In the genomic region with DNA sequence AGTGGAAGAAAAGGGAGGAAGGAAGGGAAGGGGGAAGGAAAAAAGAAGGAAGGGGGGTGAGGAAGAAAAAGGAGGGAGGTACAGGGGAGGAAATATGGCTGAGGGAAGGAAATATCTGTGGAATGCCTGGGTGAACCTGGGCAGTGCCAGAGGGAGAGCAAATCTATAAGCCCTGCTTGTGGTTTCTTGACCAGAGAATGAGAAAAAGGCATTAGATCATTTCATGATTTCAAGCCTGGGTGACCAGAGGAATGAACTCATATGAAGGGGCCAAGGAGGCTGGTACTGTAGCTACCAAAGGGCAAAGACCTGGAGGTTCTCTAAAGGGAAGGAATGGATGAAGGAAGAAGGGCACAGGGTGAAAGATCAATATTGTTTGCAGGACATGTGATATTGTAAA, we compare ENCODE assay signal across 27 cellular contexts. TPM values are rescaled to one million over a fixed set of nuclear protein-coding genes. Genes with fewer than 3 reads are reported as not detected.
A peak's percentile ranks its signal among the peaks of the same experiment; 100 is the strongest.
DNase-seq lines count a peak whose midpoint lies in the region; ATAC-seq, FAIRE-seq and TF ChIP-seq lines count a peak whose summit lies in the region.
"Had no signal": no experiment of that assay in that cellular context is flagged by ENCODE, and none has a peak within 500 bp of the region (broad histone marks: within the 10 kb centered on the region; RNA-seq: fewer than 3 reads in every experiment).

No MANE protein-coding gene starts in this region.

- no peaks in the 10 kb centered on the region for H3K36me3 ChIP-seq in astrocyte (ENCODE audit: insufficient read depth, low read length)
- H3K36me3 ChIP-seq in mesenchymal stem cell (ENCODE audit: control insufficient read depth in 1 of 2, insufficient read depth in 2 of 2, low read depth in 1 of 2, low read length in 2 of 2), result peaks cover 9 to 22% of the 10 kb centered on the region in 2 experiments
- H3K36me3 ChIP-seq: pancreas, upper lobe of left lung had no signal

- no peak for TF ChIP-seq CTCF in astrocyte (IDR thresholded peaks at IDR 0.05; ENCODE audit: insufficient read depth, low read depth, low read length)

- POLR2A ChIA-PET in activated CD8-positive, alpha-beta T cell treated with anti-CD3 and anti-CD28 coated beads, Interleukin-2, amount 10 ng/mL, durations not matched to agents 7 days and 5 days (lab: Charles Lee), result no interaction called here

- no peak overlapping the region for H2BK15ac ChIP-seq in mesenchymal stem cell (ENCODE audit: low read depth, poor library complexity, severe bottlenecking)

- H3K23ac ChIP-seq in mesenchymal stem cell (ENCODE audit: low read length in 2 of 2), result no peak overlapping the region

- H3K4me3 Mint-ChIP-seq in astrocyte (ENCODE audit: unreplicated experiment), result no peak overlapping the region
- H3K4me3 Mint-ChIP-seq in activated naive CD8-positive, alpha-beta T cell treated with anti-CD3 and anti-CD28 coated beads, Interleukin-2, amount 50 U/mL, for 24 hours, result no peak overlapping the region
- H3K4me3 Mint-ChIP-seq in activated CD8-positive, alpha-beta T cell treated with anti-CD3 and anti-CD28 coated beads, Interleukin-2, amount 10 ng/mL, durations not matched to agents 7 days and 5 days, result no peak overlapping the region
- H3K4me3 Mint-ChIP-seq: activated CD4-positive, alpha-beta T cell treated with anti-CD3 and anti-CD28 coated beads, Interleukin-2, amount 10 ng/mL, durations not matched to agents 24 days and 14 days; central memory CD8-positive, alpha-beta T cell; stimulated activated naive CD8-positive, alpha-beta T cell treated with anti-CD3 and anti-CD28 coated beads, Interleukin-15, amount 100 ng/mL, for 72 hours had no signal

- H3K27me3 ChIP-seq in astrocyte (ENCODE audit: insufficient read depth, low read length) (no peaks in the 10 kb centered on the region), mesenchymal stem cell (ENCODE audit: control insufficient read depth in 1 of 2, insufficient read depth in 1 of 2, low read length in 2 of 2) (no peaks in the 10 kb centered on the region)
- H3K27me3 ChIP-seq: pancreas, upper lobe of left lung had no signal

- H2AFZ ChIP-seq in astrocyte (ENCODE audit: low read depth, low read length) (no peak overlapping the region), mesenchymal stem cell (ENCODE audit: low read depth, low read length) (no peak overlapping the region)

- H2BK120ac ChIP-seq in mesenchymal stem cell (ENCODE audit: low read depth, low read length), result no peak overlapping the region

- H3K4me1 ChIP-seq in astrocyte (ENCODE audit: insufficient read depth, low read length), result peaks cover 27% of the 10 kb centered on the region
- peaks cover 12% of the 10 kb centered on the region for H3K4me1 ChIP-seq in mesenchymal stem cell (ENCODE audit: control insufficient read depth, insufficient read depth, low read depth, low read length)

- ATAC-seq in GM18520 (IDR thresholded peaks at IDR 0.05; ENCODE audit: unreplicated experiment) (no peak), HG03442 (IDR thresholded peaks at IDR 0.05; ENCODE audit: unreplicated experiment) (no peak)
- no peak for ATAC-seq in activated naive CD8-positive, alpha-beta T cell treated with anti-CD3 and anti-CD28 coated beads, Interleukin-2, amount 50 U/mL, for 24 hours
- no peak for ATAC-seq in activated CD8-positive, alpha-beta T cell treated with anti-CD3 and anti-CD28 coated beads, Interleukin-2, amount 10 ng/mL, durations not matched to agents 7 days and 5 days
- ATAC-seq: pancreas; stimulated activated naive CD8-positive, alpha-beta T cell treated with anti-CD3 and anti-CD28 coated beads, Interleukin-15, amount 100 ng/mL, for 72 hours had no signal

- H2BK5ac ChIP-seq in mesenchymal stem cell (ENCODE audit: low read depth, low read length, poor library complexity, severe bottlenecking), result no peak overlapping the region

- H3K9me3 Mint-ChIP-seq in astrocyte (ENCODE audit: unreplicated experiment), result peaks cover 1% of the 10 kb centered on the region
- H3K9me3 Mint-ChIP-seq in activated naive CD8-positive, alpha-beta T cell treated with anti-CD3 and anti-CD28 coated beads, Interleukin-2, amount 50 U/mL, for 24 hours, result peaks cover 5% of the 10 kb centered on the region
- H3K9me3 Mint-ChIP-seq in activated CD8-positive, alpha-beta T cell treated with anti-CD3 and anti-CD28 coated beads, Interleukin-2, amount 10 ng/mL, durations not matched to agents 7 days and 5 days (ENCODE audit: insufficient read depth), result no peaks in the 10 kb centered on the region
- H3K9me3 Mint-ChIP-seq: activated CD4-positive, alpha-beta T cell treated with anti-CD3 and anti-CD28 coated beads, Interleukin-2, amount 10 ng/mL, durations not matched to agents 24 days and 14 days; central memory CD8-positive, alpha-beta T cell had no signal

- CTCF ChIA-PET in activated CD8-positive, alpha-beta T cell treated with anti-CD3 and anti-CD28 coated beads, Interleukin-2, amount 10 ng/mL, durations not matched to agents 7 days and 5 days (lab: Charles Lee), result no interaction called here

- H3K27me3 Mint-ChIP-seq in astrocyte (ENCODE audit: low read depth, unreplicated experiment), result no peaks in the 10 kb centered on the region
- H3K27me3 Mint-ChIP-seq in activated naive CD8-positive, alpha-beta T cell treated with anti-CD3 and anti-CD28 coated beads, Interleukin-2, amount 50 U/mL, for 24 hours, result peaks cover 48% of the 10 kb centered on the region
- peaks cover 28% of the 10 kb centered on the region for H3K27me3 Mint-ChIP-seq in activated CD8-positive, alpha-beta T cell treated with anti-CD3 and anti-CD28 coated beads, Interleukin-2, amount 10 ng/mL, durations not matched to agents 7 days and 5 days (ENCODE audit: low read depth)

- DNase-seq in A172 (ENCODE audit: low spot score) (peak; percentile 63), HTR-8/SVneo (ENCODE audit: insufficient read length, low spot score) (peak; percentile 10), astrocyte (ENCODE audit: low read depth) (peak; percentile 49), mesenchymal stem cell (no peak)
- DNase-seq in activated naive CD8-positive, alpha-beta T cell treated with anti-CD3 and anti-CD28 coated beads, Interleukin-2, amount 50 U/mL, for 24 hours, result no peak
- no peak for DNase-seq in activated CD8-positive, alpha-beta T cell treated with anti-CD3 and anti-CD28 coated beads, Interleukin-2, amount 10 ng/mL, durations not matched to agents 7 days and 5 days
- DNase-seq: activated CD4-positive, alpha-beta T cell treated with anti-CD3 and anti-CD28 coated beads, Interleukin-2, amount 10 ng/mL, durations not matched to agents 24 days and 14 days; activated CD8-positive, alpha-beta memory T cell treated with anti-CD3 and anti-CD28 coated beads, Interleukin-2, amount 50 U/mL, for 4 hours; activated effector memory CD4-positive, alpha-beta T cell treated with anti-CD3 and anti-CD28 coated beads, Interleukin-2, amount 50 U/mL, for 16 hours; amygdala; effector CD8-positive, alpha-beta T cell; GDM1; HCEC 1CT; Karpas-422; NCI-H1105; NCI-H2107; NCI-H510A treated with DMSO at 0.1 percent for 48 hours; pancreas; stimulated activated CD4-positive, alpha-beta T cell treated with anti-CD3 and anti-CD28 coated beads, Interleukin-2, amount 100 ng/mL, for 24 hours; stimulated activated naive CD8-positive, alpha-beta T cell treated with anti-CD3 and anti-CD28 coated beads, Interleukin-15, amount 100 ng/mL, for 72 hours; SW 1271; upper lobe of left lung had no signal

- no peak overlapping the region for H2AK5ac ChIP-seq in mesenchymal stem cell (ENCODE audit: low read length, severe bottlenecking)

- peaks cover 22% of the 10 kb centered on the region for H3K36me3 Mint-ChIP-seq in astrocyte (ENCODE audit: low read depth, unreplicated experiment)
- no peaks in the 10 kb centered on the region for H3K36me3 Mint-ChIP-seq in activated naive CD8-positive, alpha-beta T cell treated with anti-CD3 and anti-CD28 coated beads, Interleukin-2, amount 50 U/mL, for 24 hours (ENCODE audit: low read depth)
- H3K36me3 Mint-ChIP-seq in activated CD8-positive, alpha-beta T cell treated with anti-CD3 and anti-CD28 coated beads, Interleukin-2, amount 10 ng/mL, durations not matched to agents 7 days and 5 days (ENCODE audit: low read depth), result no peaks in the 10 kb centered on the region

- H3K4ac ChIP-seq in mesenchymal stem cell (ENCODE audit: low read depth in 1 of 2, low read length in 2 of 2), result no peak overlapping the region

- H3K18ac ChIP-seq in mesenchymal stem cell (ENCODE audit: low read depth in 1 of 2, low read length in 2 of 2), result no peak overlapping the region

- H4K20me1 ChIP-seq in astrocyte (ENCODE audit: insufficient read depth, low read length), result peaks cover 83% of the 10 kb centered on the region

- H3K9me3 ChIP-seq in astrocyte (ENCODE audit: insufficient read depth, low read depth, low read length) (no peaks in the 10 kb centered on the region), mesenchymal stem cell (ENCODE audit: control insufficient read depth, low read length) (no peaks in the 10 kb centered on the region)
- H3K9me3 ChIP-seq: upper lobe of left lung had no signal

- H2BK12ac ChIP-seq in mesenchymal stem cell (ENCODE audit: low read length in 2 of 2), result no peak overlapping the region

- H3K14ac ChIP-seq in mesenchymal stem cell (ENCODE audit: low read length in 2 of 2), result no peak overlapping the region

- H4K91ac ChIP-seq in mesenchymal stem cell (ENCODE audit: low read length), result no peak overlapping the region

- H3K4me2 ChIP-seq in astrocyte (ENCODE audit: low read length) (peak overlapping the region; percentile 9), mesenchymal stem cell (ENCODE audit: low read length, poor library complexity, severe bottlenecking) (no peak overlapping the region)

- peak overlapping the region; percentile 80 for H3K27ac Mint-ChIP-seq in astrocyte (ENCODE audit: unreplicated experiment)
- no peak overlapping the region for H3K27ac Mint-ChIP-seq in activated naive CD8-positive, alpha-beta T cell treated with anti-CD3 and anti-CD28 coated beads, Interleukin-2, amount 50 U/mL, for 24 hours
- no peak overlapping the region for H3K27ac Mint-ChIP-seq in activated CD8-positive, alpha-beta T cell treated with anti-CD3 and anti-CD28 coated beads, Interleukin-2, amount 10 ng/mL, durations not matched to agents 7 days and 5 days
- H3K27ac Mint-ChIP-seq: activated CD4-positive, alpha-beta T cell treated with anti-CD3 and anti-CD28 coated beads, Interleukin-2, amount 10 ng/mL, durations not matched to agents 24 days and 14 days; stimulated activated naive CD8-positive, alpha-beta T cell treated with anti-CD3 and anti-CD28 coated beads, Interleukin-15, amount 100 ng/mL, for 72 hours had no signal

- no peak overlapping the region for H3K9ac ChIP-seq in astrocyte (ENCODE audit: low read length)
- no peak overlapping the region for H3K9ac ChIP-seq in mesenchymal stem cell (ENCODE audit: low read length)

- no peak overlapping the region for H3K4me3 ChIP-seq in astrocyte (ENCODE audit: insufficient read depth, low read depth, low read length)
- no peak overlapping the region for H3K4me3 ChIP-seq in mesenchymal stem cell (ENCODE audit: insufficient read depth in 1 of 2, low read depth in 1 of 2, low read length in 2 of 2)
- H3K4me3 ChIP-seq: pancreas, upper lobe of left lung had no signal

- H3K27ac ChIP-seq in astrocyte (ENCODE audit: low read depth, low read length) (no peak overlapping the region), mesenchymal stem cell (ENCODE audit: low read length, poor library complexity, severe bottlenecking) (peak overlapping the region; percentile 98)
- H3K27ac ChIP-seq: 22Rv1, pancreas, upper lobe of left lung had no signal

- no peak for FAIRE-seq in HTR-8/SVneo (lab: Jason Lieb, UNC)
- no peak for FAIRE-seq in astrocyte (lab: Jason Lieb, UNC)
- FAIRE-seq: GM12891, pancreas had no signal

- peaks cover 39% of the 10 kb centered on the region for H3K4me1 Mint-ChIP-seq in astrocyte (ENCODE audit: low read depth, unreplicated experiment)
- H3K4me1 Mint-ChIP-seq in activated naive CD8-positive, alpha-beta T cell treated with anti-CD3 and anti-CD28 coated beads, Interleukin-2, amount 50 U/mL, for 24 hours, result no peaks in the 10 kb centered on the region
- H3K4me1 Mint-ChIP-seq in activated CD8-positive, alpha-beta T cell treated with anti-CD3 and anti-CD28 coated beads, Interleukin-2, amount 10 ng/mL, durations not matched to agents 7 days and 5 days (ENCODE audit: low read depth), result no peaks in the 10 kb centered on the region
- H3K4me1 Mint-ChIP-seq: activated CD4-positive, alpha-beta T cell treated with anti-CD3 and anti-CD28 coated beads, Interleukin-2, amount 10 ng/mL, durations not matched to agents 24 days and 14 days; central memory CD8-positive, alpha-beta T cell; stimulated activated naive CD8-positive, alpha-beta T cell treated with anti-CD3 and anti-CD28 coated beads, Interleukin-15, amount 100 ng/mL, for 72 hours had no signal

- H3K79me1 ChIP-seq in mesenchymal stem cell (replicated peaks; ENCODE audit: low read length, poor library complexity, severe bottlenecking), result peaks cover 16% of the 10 kb centered on the region

- H3K79me2 ChIP-seq in astrocyte (ENCODE audit: insufficient read depth, low read length), result peaks cover 99% of the 10 kb centered on the region

- H4K8ac ChIP-seq in mesenchymal stem cell (ENCODE audit: low read length), result no peak overlapping the region

RNA-seq across cellular contexts. Expression of gene GNG12, which starts 31.4 kb away (rescaled TPM):
- 189 and 195 TPM in 2 replicates for total RNA-seq in A172 (2014; rRNA removed; shearing (Covaris generic))
- 96.8 and 101 TPM in 2 replicates for total RNA-seq in astrocyte
- polyA plus RNA-seq in mesenchymal stem cell (2013, experiment 1 of 2), result 110 TPM
- polyA plus RNA-seq in mesenchymal stem cell (2013, experiment 2 of 2), result 106 TPM
- not detected for total RNA-seq in activated CD8-positive, alpha-beta T cell treated with anti-CD3 and anti-CD28 coated beads, Interleukin-2, amount 10 ng/mL, durations not matched to agents 7 days and 5 days

Comparison
In these comparisons a context has a peak if more than half of its experiments do, and no peak if none do; other contexts are left out.
1. DNase-seq: peak in A172 (single experiment), HTR-8/SVneo (single experiment) and astrocyte (single experiment); none in mesenchymal stem cell (single experiment), activated naive CD8-positive, alpha-beta T cell treated with anti-CD3 and anti-CD28 coated beads, Interleukin-2, amount 50 U/mL, for 24 hours (single experiment) and activated CD8-positive, alpha-beta T cell treated with anti-CD3 and anti-CD28 coated beads, Interleukin-2, amount 10 ng/mL, durations not matched to agents 7 days and 5 days (single experiment).
2. RNA of gene GNG12, which starts 31.4 kb away (total RNA-seq): 189 to 195 TPM in A172 and 96.8 to 101 TPM in astrocyte; not detected in activated CD8-positive, alpha-beta T cell treated with anti-CD3 and anti-CD28 coated beads, Interleukin-2, amount 10 ng/mL, durations not matched to agents 7 days and 5 days; every median in the first group is over 10 times any median in the second.